In genomic region chrX:153927936-153928760, GRCh38 we compare ENCODE assay signal across 1 cellular context.
TF ChIP-seq lines count a peak whose summit lies in the region.

No MANE protein-coding gene starts in this region.

TF ChIP-seq in HepG2, 621 proteins besides CTCF, POLR2A, EP300 and RAD21 (continued from another document and continues in another):
- peak; percentile 62 for TF ChIP-seq KLF6 (CRISPR knock-in tag; IDR thresholded peaks at IDR 0.05)
- no peak for TF ChIP-seq NFIB (CRISPR knock-in tag; IDR thresholded peaks at IDR 0.05; ENCODE audit: borderline replicate concordance)
- peak; percentile 37; the same call in 1 of the 2 replicates for TF ChIP-seq KAT8 (CRISPR knock-in tag; IDR thresholded peaks at IDR 0.05)
- peak; percentile 85 for TF ChIP-seq E2F1 (CRISPR knock-in tag; IDR thresholded peaks at IDR 0.05)
- TF ChIP-seq MXD1 (CRISPR knock-in tag; IDR thresholded peaks at IDR 0.05) = peak; percentile 33; the same call in 1 of the 2 replicates
- no peak for TF ChIP-seq CCAR2 (optimal IDR thresholded peaks at IDR 0.05; ENCODE audit: low read depth, low read length)
- no peak for TF ChIP-seq ZNF740 (CRISPR knock-in tag; IDR thresholded peaks at IDR 0.05)
- no peak for TF ChIP-seq HNRNPL (IDR thresholded peaks at IDR 0.05; ENCODE audit: low read depth, low read length)
- peak; percentile 75; the same call in 1 of the 2 replicates for TF ChIP-seq ZNF281 (CRISPR knock-in tag; IDR thresholded peaks at IDR 0.05; ENCODE audit: borderline replicate concordance)
- TF ChIP-seq IKZF5 (CRISPR knock-in tag; IDR thresholded peaks at IDR 0.05) = 0 out of 2 replicates have a peak, but pooled peaks have one; percentile 30
- no peak for TF ChIP-seq NONO (IDR thresholded peaks at IDR 0.05)
- TF ChIP-seq NONO (CRISPR knock-in tag; conservative IDR thresholded peaks at IDR 0.05) = no peak; the same call in 1 of the 2 replicates
- TF ChIP-seq ZNF572 (CRISPR knock-in tag; IDR thresholded peaks at IDR 0.05) = no peak
- TF ChIP-seq HBP1 (CRISPR knock-in tag; IDR thresholded peaks at IDR 0.05; ENCODE audit: low read depth) = no peak
- no peak for TF ChIP-seq ZBTB33 (CRISPR knock-in tag; IDR thresholded peaks at IDR 0.05)
- peak; percentile 43; the same call in 1 of the 2 replicates for TF ChIP-seq SALL1 (CRISPR knock-in tag; IDR thresholded peaks at IDR 0.05)
- TF ChIP-seq HOXA9 (CRISPR knock-in tag; IDR thresholded peaks at IDR 0.05; ENCODE audit: borderline replicate concordance) = no peak
- TF ChIP-seq MAX (IDR thresholded peaks at IDR 0.05) = peak; percentile 36; the same call in 1 of the 2 replicates
- TF ChIP-seq NR0B2 (CRISPR knock-in tag; IDR thresholded peaks at IDR 0.05) = no peak
- peak; percentile 69 for TF ChIP-seq ZNF687 (CRISPR knock-in tag; IDR thresholded peaks at IDR 0.05)
- TF ChIP-seq PAF1 (CRISPR knock-in tag; IDR thresholded peaks at IDR 0.05) = no peak
- no peak for TF ChIP-seq ZNF724P (CRISPR knock-in tag; IDR thresholded peaks at IDR 0.05; ENCODE audit: borderline replicate concordance)
- peak; percentile 37; the same call in 1 of the 2 replicates for TF ChIP-seq HNF1B (CRISPR knock-in tag; IDR thresholded peaks at IDR 0.05)
- peak; percentile 56 for TF ChIP-seq ZNF574 (CRISPR knock-in tag; IDR thresholded peaks at IDR 0.05)
- peak; percentile 53; the same call in 1 of the 2 replicates for TF ChIP-seq HIVEP1 (CRISPR knock-in tag; IDR thresholded peaks at IDR 0.05)
- no peak for TF ChIP-seq HOXA5 (CRISPR knock-in tag; IDR thresholded peaks at IDR 0.05)
- TF ChIP-seq ZBTB2 (CRISPR knock-in tag; IDR thresholded peaks at IDR 0.05; ENCODE audit: low read depth) = peak; percentile 41
- no peak for TF ChIP-seq HNRNPH1 (optimal IDR thresholded peaks at IDR 0.05; ENCODE audit: low read depth, low read length)
- no peak for TF ChIP-seq IRF1 (CRISPR knock-in tag; IDR thresholded peaks at IDR 0.05; ENCODE audit: low read depth)
- peak; percentile 54; the same call in 1 of the 2 replicates for TF ChIP-seq SP5 (CRISPR knock-in tag; IDR thresholded peaks at IDR 0.05; ENCODE audit: borderline replicate concordance, low read depth)
- TF ChIP-seq ZC3H4 (CRISPR knock-in tag; IDR thresholded peaks at IDR 0.05; ENCODE audit: borderline replicate concordance) = 0 out of 2 replicates have a peak, but pooled peaks have one; percentile 1
- peak; percentile 89 for TF ChIP-seq BHLHE40 (IDR thresholded peaks at IDR 0.05; ENCODE audit: low read length)
- TF ChIP-seq ZNF546 (CRISPR knock-in tag; conservative IDR thresholded peaks at IDR 0.05) = no peak
- TF ChIP-seq ZNF17 (CRISPR knock-in tag; IDR thresholded peaks at IDR 0.05) = no peak
